In genomic region chr18:59272971-59273935, GRCh38 we compare ENCODE assay signal across 9 cellular contexts. TPM values are rescaled to one million over a fixed set of nuclear protein-coding genes. Genes with fewer than 3 reads are reported as not detected.
A peak's percentile ranks its signal among the peaks of the same experiment; 100 is the strongest.
DNase-seq lines count a peak whose midpoint lies in the region; TF ChIP-seq lines count a peak whose summit lies in the region.
"Had no signal": no experiment of that assay in that cellular context is flagged by ENCODE, and none has a peak within 500 bp of the region (broad histone marks: within the 10 kb centered on the region; RNA-seq: fewer than 3 reads in every experiment).

Gene RAX, minus strand, starts transcription at chr18:59273454. Its CDS starts 248 bp downstream, at chr18:59273206.

- H3K9me3 ChIP-seq in HUES48 (ENCODE audit: control insufficient read depth, insufficient read depth, low read length) = no peaks in the 10 kb centered on the region
- no peaks in the 10 kb centered on the region for H3K9me3 ChIP-seq in muscle layer of duodenum (ENCODE audit: control insufficient read depth in 1 of 2, low read length in 2 of 2)
- no peaks in the 10 kb centered on the region for H3K9me3 ChIP-seq in PC-9 (ENCODE audit: insufficient read depth, low read depth)

- no TSS peak for BruUV-seq in PC-9 (replicated peaks; lab: Mats Ljungman, UMichigan)

- H3K36me3 ChIP-seq in HUES48 (ENCODE audit: control insufficient read depth, insufficient read depth, low read length) = no peaks in the 10 kb centered on the region
- H3K36me3 ChIP-seq in muscle layer of duodenum (ENCODE audit: control insufficient read depth in 1 of 2, insufficient read depth in 2 of 2, low read length in 2 of 2) = no peaks in the 10 kb centered on the region
- H3K36me3 ChIP-seq in PC-9 (ENCODE audit: low read depth) = no peaks in the 10 kb centered on the region

- H3K9me2 ChIP-seq in PC-9 (ENCODE audit: insufficient read depth) = no peaks in the 10 kb centered on the region

- H3K27me3 ChIP-seq in HUES48 (ENCODE audit: control insufficient read depth, insufficient read depth, low read length) (peaks cover 99% of the 10 kb centered on the region), dorsolateral prefrontal cortex (peaks cover 29 to 100% (median 74%) of the 10 kb centered on the region in 45 donors), muscle layer of duodenum (ENCODE audit: low read depth, low read length) (peaks cover 76% of the 10 kb centered on the region), PC-9 (ENCODE audit: insufficient read depth, low read depth) (no peaks in the 10 kb centered on the region)

- intact Hi-C loops in dorsolateral prefrontal cortex (cut with DNase I) = no loop called here
- intact Hi-C loops in PC-9 (cut with micrococcal nuclease; ENCODE audit: unreplicated experiment) = no loop called here

- H3K9ac ChIP-seq in HUES48 (ENCODE audit: low read depth, low read length) = no peak within 1 kb of the TSS

- H3K4me2 ChIP-seq in PC-9 = no peak within 1 kb of the TSS

- H4K20me1 ChIP-seq in PC-9 (ENCODE audit: insufficient read depth) = no peaks in the 10 kb centered on the region

- TF ChIP-seq CTCF in GM12875 (IDR thresholded peaks at IDR 0.05; ENCODE audit: borderline replicate concordance, insufficient read depth, low read depth, low read length) (0 out of 2 replicates have a peak, but pooled peaks have one; percentile 20), dorsolateral prefrontal cortex (IDR thresholded peaks at IDR 0.05 in 54 of 56, conservative IDR thresholded peaks at IDR 0.05 in 2 of 56; ENCODE audit: low read depth in 1 of 56, partially characterized antibody in 56 of 56) (no peak), PC-9 (conservative IDR thresholded peaks at IDR 0.05) (no peak)

- H2AFZ ChIP-seq in PC-9 = no peak within 1 kb of the TSS

- DNase-seq in dorsolateral prefrontal cortex (no peak), NCI-H748 treated with DMSO at 0.1 percent for 48 hours (lab: John Stamatoyannopoulos, UW) (no peak), MV-4-11 (lab: John Stamatoyannopoulos, UW) (no peak), NCI-H1048 (lab: John Stamatoyannopoulos, UW) (no peak), PC-9 (no peak)

- H3K27ac ChIP-seq in HUES48 (ENCODE audit: low read depth, low read length) = no peak within 1 kb of the TSS
- H3K27ac ChIP-seq in dorsolateral prefrontal cortex = no peak within 1 kb of the TSS
- H3K27ac ChIP-seq in muscle layer of duodenum (ENCODE audit: low read length) = no peak within 1 kb of the TSS
- no peak within 1 kb of the TSS for H3K27ac ChIP-seq in PC-9

- peaks cover 39% of the 10 kb centered on the region for H3K4me1 ChIP-seq in HUES48 (ENCODE audit: control insufficient read depth, insufficient read depth, low read length)
- H3K4me1 ChIP-seq in muscle layer of duodenum (ENCODE audit: control insufficient read depth in 1 of 2, insufficient read depth in 2 of 2, low read length in 2 of 2) = peaks cover 0 to 37% of the 10 kb centered on the region in 2 donors
- H3K4me1 ChIP-seq in PC-9 (replicated peaks; ENCODE audit: insufficient read depth) = no peaks in the 10 kb centered on the region

- H3K79me2 ChIP-seq in PC-9 (ENCODE audit: low read depth) = no peaks in the 10 kb centered on the region

- CTCF ChIA-PET in PC-9 (lab: Charles Lee) = no interaction called here

- no peaks in the 10 kb centered on the region for H3F3A ChIP-seq in PC-9 (ENCODE audit: insufficient read depth, low read depth)

- POLR2A ChIA-PET in PC-9 (lab: Charles Lee; ENCODE audit: unreplicated experiment) = no interaction called here

- H3K4me3 ChIP-seq in GM12875 (ENCODE audit: low read depth, low read length) (no peak within 1 kb of the TSS), HUES48 (ENCODE audit: low read depth, low read length) (peak within 1 kb of the TSS; percentile 69), dorsolateral prefrontal cortex (peak within 1 kb of the TSS in 50 of 59 donors; percentile 0 to 67 (median 35)), muscle layer of duodenum (ENCODE audit: low read depth in 1 of 2, low read length in 2 of 2) (peak within 1 kb of the TSS; percentile 11 to 57), PC-9 (no peak within 1 kb of the TSS)

RNA-seq across cellular contexts. Expression of gene RAX, which starts in this region (rescaled TPM):
- under 1 TPM in 8 of 120 experiments, not detected in 112; 0.10 to 0.77 (median 0.22) TPM for total RNA-seq in dorsolateral prefrontal cortex
- not detected in 2 replicates for total RNA-seq in PC-9 (2021)
- total RNA-seq: RPMI7951 had no signal

Comparison
In these comparisons a context has a peak if more than half of its experiments do, and no peak if none do; other contexts are left out.
1. H3K4me3 ChIP-seq: peak in HUES48 (single experiment), dorsolateral prefrontal cortex (50 of 59) and muscle layer of duodenum (2 of 2); none in GM12875 (single experiment) and PC-9 (single experiment).